Comparison of ENCODE assay signal across 16 cellular contexts in the genomic region with DNA sequence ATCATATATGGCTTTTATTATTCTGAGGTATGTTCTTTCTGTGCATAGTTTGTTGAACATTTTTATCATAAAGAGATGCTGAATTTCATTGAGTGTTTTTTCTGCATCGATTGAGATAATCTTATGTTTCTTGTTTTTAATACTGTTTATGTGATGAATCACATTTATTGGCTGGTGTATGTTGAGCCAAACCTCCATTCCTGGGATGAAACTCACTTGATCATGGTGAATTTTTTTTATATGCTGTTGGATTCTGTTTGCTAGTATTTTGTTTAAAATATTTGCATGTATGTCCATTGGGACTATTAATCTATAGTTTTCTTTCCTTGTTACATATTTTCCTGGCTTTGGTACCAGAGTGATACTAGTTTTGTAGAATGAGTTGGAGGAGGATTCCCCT.
DNase-seq lines count a peak whose midpoint lies in the region; ATAC-seq and TF ChIP-seq lines count a peak whose summit lies in the region.
"Had no signal": no experiment of that assay in that cellular context is flagged by ENCODE, and none has a peak within 500 bp of the region (broad histone marks: within the 10 kb centered on the region; RNA-seq: fewer than 3 reads in every experiment).

No MANE protein-coding gene starts in this region.

- H3K4me3 Mint-ChIP-seq in stimulated activated memory B cell treated with anti-CD40 and anti-IgM and Interleukin-4, amounts not matched to agents 10 μg/mL and 1 μg/mL and 100 μg/mL, for 72 hours, result no peak overlapping the region
- H3K4me3 Mint-ChIP-seq: CD4-positive, alpha-beta T cell; H9 had no signal

- no peak overlapping the region for H3K9ac ChIP-seq in GM23248
- H3K9ac ChIP-seq: KMS-11 had no signal

- H3K4me1 ChIP-seq in GM23248 (ENCODE audit: insufficient read depth) (peaks cover 17% of the 10 kb centered on the region), osteoblast (ENCODE audit: insufficient read depth, low read length) (peaks cover 16% of the 10 kb centered on the region)

- H3K9me2 ChIP-seq in GM23248 (ENCODE audit: insufficient read depth), result 0 out of 2 replicates have a peak, but pooled peaks cover 4% of the 10 kb centered on the region

- H3K4me3 ChIP-seq in GM23248 (no peak overlapping the region; the same call in 1 of the 2 replicates), osteoblast (ENCODE audit: insufficient read depth, low read length) (no peak overlapping the region)

- no peak overlapping the region for H3K27ac ChIP-seq in GM23248
- H3K27ac ChIP-seq in osteoblast (ENCODE audit: low read depth, low read length), result peak overlapping the region; percentile 45
- H3K27ac ChIP-seq: C4-2B, KMS-11 had no signal

- H4K20me1 ChIP-seq in GM23248 (ENCODE audit: insufficient read depth) (no peaks in the 10 kb centered on the region), osteoblast (ENCODE audit: insufficient read depth, low read length) (no peaks in the 10 kb centered on the region)

- no peaks in the 10 kb centered on the region for H3K27me3 ChIP-seq in GM23248 (replicated peaks; ENCODE audit: insufficient read depth)
- H3K27me3 ChIP-seq in osteoblast (ENCODE audit: insufficient read depth, low read length), result no peaks in the 10 kb centered on the region

- no peaks in the 10 kb centered on the region for H3K9me3 ChIP-seq in GM23248 (ENCODE audit: low read depth)
- H3K9me3 ChIP-seq in osteoblast (ENCODE audit: low read depth, low read length), result no peaks in the 10 kb centered on the region

- H3K4me1 Mint-ChIP-seq in stimulated activated memory B cell treated with anti-CD40 and anti-IgM and Interleukin-4, amounts not matched to agents 10 μg/mL and 1 μg/mL and 100 μg/mL, for 72 hours, result no peaks in the 10 kb centered on the region

- 29% methylated on average over 1 of the region's 1 CpG for WGBS in GM23248 (ENCODE audit: low coverage in 1 of 2, low lambda C conversion rate in 2 of 2, missing lambda C conversion rate in 2 of 2), 2 experiments

- H2AFZ ChIP-seq in GM23248 (no peak overlapping the region), osteoblast (ENCODE audit: low read length) (no peak overlapping the region)

- in situ Hi-C loops in GM23248 (cut with MboI), result no loop called here

- peak; percentile 61 for DNase-seq in GM23248
- DNase-seq in dedifferentiated amniotic fluid mesenchymal stem cell (ENCODE audit: extremely low spot score), result peak; percentile 34
- no peak for DNase-seq in osteoblast (ENCODE audit: insufficient read length, low spot score, missing footprints)
- peak; percentile 25 for DNase-seq in stromal cell of bone marrow (ENCODE audit: low read depth)
- DNase-seq in T-helper 1 cell, result no peak
- DNase-seq in SW 1271 (lab: John Stamatoyannopoulos, UW), result no peak
- DNase-seq: ACHN; AML-193; CD4-positive, alpha-beta T cell; DMS79 treated with DMSO at 0.1 percent for 48 hours; EL; H9 had no signal

- ATAC-seq in stimulated activated memory B cell treated with anti-CD40 and anti-IgM and Interleukin-4, amounts not matched to agents 10 μg/mL and 1 μg/mL and 100 μg/mL, for 72 hours, result no peak
- no peak for ATAC-seq in GM21786 (IDR thresholded peaks at IDR 0.05; ENCODE audit: unreplicated experiment)

- H3K9me3 Mint-ChIP-seq in stimulated activated memory B cell treated with anti-CD40 and anti-IgM and Interleukin-4, amounts not matched to agents 10 μg/mL and 1 μg/mL and 100 μg/mL, for 72 hours, result peaks cover 13% of the 10 kb centered on the region
- H3K9me3 Mint-ChIP-seq: H9 had no signal

- H3K27me3 Mint-ChIP-seq in stimulated activated memory B cell treated with anti-CD40 and anti-IgM and Interleukin-4, amounts not matched to agents 10 μg/mL and 1 μg/mL and 100 μg/mL, for 72 hours, result no peaks in the 10 kb centered on the region
- H3K27me3 Mint-ChIP-seq: CD4-positive, alpha-beta T cell had no signal

- H3K4me2 ChIP-seq in GM23248 (ENCODE audit: unreplicated experiment), result peak overlapping the region; percentile 37
- H3K4me2 ChIP-seq in osteoblast (ENCODE audit: insufficient read depth, low read length), result peak overlapping the region; percentile 60
- H3K4me2 ChIP-seq: KMS-11 had no signal

- H3K79me2 ChIP-seq in GM23248 (ENCODE audit: insufficient read depth) (no peaks in the 10 kb centered on the region), osteoblast (ENCODE audit: insufficient read depth, low read length) (no peaks in the 10 kb centered on the region)

- no peaks in the 10 kb centered on the region for H3K36me3 ChIP-seq in GM23248 (ENCODE audit: low read depth)
- no peaks in the 10 kb centered on the region for H3K36me3 ChIP-seq in osteoblast (ENCODE audit: insufficient read depth, low read length)

- TF ChIP-seq CTCF in osteoblast (IDR thresholded peaks at IDR 0.05; ENCODE audit: extremely low read depth, low read depth, low read length), result no peak

- no peaks in the 10 kb centered on the region for H3K36me3 Mint-ChIP-seq in stimulated activated memory B cell treated with anti-CD40 and anti-IgM and Interleukin-4, amounts not matched to agents 10 μg/mL and 1 μg/mL and 100 μg/mL, for 72 hours

- no peak overlapping the region for H3K27ac Mint-ChIP-seq in stimulated activated memory B cell treated with anti-CD40 and anti-IgM and Interleukin-4, amounts not matched to agents 10 μg/mL and 1 μg/mL and 100 μg/mL, for 72 hours
- H3K27ac Mint-ChIP-seq: CD4-positive, alpha-beta T cell; H9 had no signal

- peaks cover 12% of the 10 kb centered on the region; the same call in 1 of the 2 replicates for H3F3A ChIP-seq in GM23248 (ENCODE audit: insufficient read depth)

Comparison
In these comparisons a context has a peak if more than half of its experiments do, and no peak if none do; other contexts are left out.
1. DNase-seq: peak in GM23248 (single experiment), dedifferentiated amniotic fluid mesenchymal stem cell (single experiment) and stromal cell of bone marrow (single experiment); none in osteoblast (single experiment), T-helper 1 cell (0 of 5) and SW 1271 (0 of 2).